Comparison of ENCODE assay signal across 10 cellular contexts in the genomic region with DNA sequence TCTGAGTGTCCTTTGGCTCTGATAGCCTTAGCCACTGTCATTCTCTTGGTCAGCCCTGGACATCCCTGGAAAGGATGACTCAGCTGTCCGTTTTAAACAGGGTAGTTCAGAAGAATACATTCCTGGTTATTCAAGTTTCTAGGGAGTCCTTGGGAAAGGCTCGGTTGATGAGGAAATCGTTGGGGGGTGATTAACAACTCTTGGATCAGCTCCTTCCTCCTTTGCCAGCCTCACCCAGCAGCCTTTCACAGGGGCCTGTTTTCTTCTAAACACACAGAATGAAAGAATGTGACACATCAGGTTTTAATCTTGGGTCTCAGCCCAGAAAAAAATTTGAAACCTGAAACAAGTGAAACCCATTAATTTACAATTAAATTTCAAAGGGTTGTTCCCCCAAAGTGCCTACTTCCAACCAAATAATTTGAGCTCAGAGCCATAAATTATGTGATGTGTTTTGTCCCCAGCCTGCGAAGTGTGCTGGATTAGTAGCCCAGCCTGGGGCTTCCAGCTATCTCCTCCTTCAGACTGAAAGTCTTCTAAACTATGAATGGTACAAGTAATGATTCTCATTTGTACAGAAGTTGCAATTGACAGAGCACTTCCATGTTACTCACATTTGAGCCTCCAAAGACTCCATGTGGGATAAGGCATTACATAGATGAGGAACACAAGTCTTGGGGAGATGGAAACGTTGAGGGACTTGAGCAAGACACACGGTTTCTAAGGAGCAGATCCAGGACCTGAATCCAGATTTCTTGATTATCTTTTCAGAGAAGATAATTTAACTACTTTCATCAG. TPM values are rescaled to one million over a fixed set of nuclear protein-coding genes. Genes with fewer than 3 reads are reported as not detected.
DNase-seq lines count a peak whose midpoint lies in the region; ATAC-seq and TF ChIP-seq lines count a peak whose summit lies in the region.
"Had no signal": no experiment of that assay in that cellular context is flagged by ENCODE, and none has a peak within 500 bp of the region (broad histone marks: within the 10 kb centered on the region; RNA-seq: fewer than 3 reads in every experiment).

No MANE protein-coding gene starts in this region.

- H2AFZ ChIP-seq in smooth muscle cell (ENCODE audit: low read depth), result no peak overlapping the region

- no peaks in the 10 kb centered on the region for H3K9me3 ChIP-seq in smooth muscle cell (replicated peaks; ENCODE audit: low read depth)

- H3F3A ChIP-seq in smooth muscle cell (ENCODE audit: low read depth), result no peaks in the 10 kb centered on the region

- H3K4me1 ChIP-seq in smooth muscle cell (ENCODE audit: low read depth), result no peaks in the 10 kb centered on the region

- no peaks in the 10 kb centered on the region for H3K79me2 ChIP-seq in smooth muscle cell (ENCODE audit: low read depth)

- WGBS in smooth muscle cell (ENCODE audit: low lambda C conversion rate), result 44% methylated on average over 6 of the region's 6 CpGs

- no peak for TF ChIP-seq CTCF in smooth muscle cell (IDR thresholded peaks at IDR 0.05; ENCODE audit: borderline replicate concordance, insufficient read depth, poor library complexity, severe bottlenecking)

- no peaks in the 10 kb centered on the region for H3K27me3 ChIP-seq in smooth muscle cell (ENCODE audit: low read depth)

- no peaks in the 10 kb centered on the region for H4K20me1 ChIP-seq in smooth muscle cell (ENCODE audit: low read depth)

- H3K36me3 ChIP-seq in smooth muscle cell (ENCODE audit: low read depth), result no peaks in the 10 kb centered on the region

- H3K4me3 ChIP-seq in smooth muscle cell, result no peak overlapping the region

- peak overlapping the region; percentile 4 for H3K9ac ChIP-seq in smooth muscle cell (ENCODE audit: low read depth)

- H3K4me2 ChIP-seq in smooth muscle cell, result no peak overlapping the region

- ATAC-seq in GM18520 (IDR thresholded peaks at IDR 0.05; ENCODE audit: unreplicated experiment) (no peak), GM21367 (IDR thresholded peaks at IDR 0.05; ENCODE audit: unreplicated experiment) (no peak), HG03432 (IDR thresholded peaks at IDR 0.05; ENCODE audit: unreplicated experiment) (no peak)

- peak overlapping the region; percentile 48 for H3K27ac ChIP-seq in smooth muscle cell (ENCODE audit: low read depth)

- DNase-seq in HCEC 1CT (peak; percentile 94), amniotic stem cell (lab: John Stamatoyannopoulos, UW) (peak; percentile 44), hepatic stellate cell (ENCODE audit: low spot score) (peak; percentile 31), smooth muscle cell (lab: John Stamatoyannopoulos, UW; ENCODE audit: unreplicated experiment) (no peak)
- DNase-seq in stimulated activated CD4-positive, alpha-beta T cell treated with anti-CD3 and anti-CD28 coated beads, Interleukin-4, amount 100 ng/mL, for 24 hours, result no peak
- DNase-seq: activated naive CD4-positive, alpha-beta T cell treated with anti-CD3 and anti-CD28 coated beads, Interleukin-2, amount 10 ng/mL, durations not matched to agents 7 days and 5 days; NCI-H187 treated with DMSO at 0.1 percent for 48 hours had no signal

RNA-seq across cellular contexts. Expression of gene MRGPRX2, which starts 19.3 kb away (rescaled TPM):
- total RNA-seq in smooth muscle cell, result not detected in 2 replicates
- 0.19 TPM in 1 of 2 replicates, not detected in the other for polyA plus RNA-seq in smooth muscle cell

RNA-seq across cellular contexts. Expression of gene ZDHHC13, which starts 37.1 kb away (rescaled TPM):
- total RNA-seq in smooth muscle cell, result 16.5 and 17.3 TPM in 2 replicates
- 8.7 and 12.8 TPM in 2 replicates for polyA plus RNA-seq in smooth muscle cell

Comparison
In these comparisons a context has a peak if more than half of its experiments do, and no peak if none do; other contexts are left out.
1. DNase-seq: peak in HCEC 1CT (single experiment), amniotic stem cell (single experiment) and hepatic stellate cell (single experiment); none in smooth muscle cell (single experiment) and stimulated activated CD4-positive, alpha-beta T cell treated with anti-CD3 and anti-CD28 coated beads, Interleukin-4, amount 100 ng/mL, for 24 hours (single experiment).